ENCODE assay signal across 24 cellular contexts in the genomic region with DNA sequence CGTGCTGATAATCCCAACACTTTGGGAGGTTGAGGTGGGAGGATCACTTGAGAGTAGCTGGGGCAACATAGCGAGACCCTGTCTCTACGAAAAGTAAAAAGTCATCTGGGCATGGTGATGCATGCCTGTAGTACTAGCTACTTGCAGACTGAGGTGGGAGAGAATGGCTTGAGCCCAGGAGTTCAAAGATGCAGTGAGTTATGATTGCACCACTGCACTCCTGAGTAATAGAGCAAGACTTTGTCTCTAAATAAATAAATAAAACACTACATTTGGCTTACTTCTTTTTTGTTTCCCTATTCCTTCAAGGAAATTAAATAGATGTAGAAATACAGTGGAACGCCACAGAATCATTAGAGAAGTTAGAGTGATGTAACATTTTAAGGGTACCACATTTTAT. TPM values are rescaled to one million over a fixed set of nuclear protein-coding genes. Genes with fewer than 3 reads are reported as not detected.
"Had no signal": no experiment of that assay in that cellular context is flagged by ENCODE, and none has a peak within 500 bp of the region (broad histone marks: within the 10 kb centered on the region; RNA-seq: fewer than 3 reads in every experiment).

No MANE protein-coding gene starts in this region.

- H3K27me3 Mint-ChIP-seq: memory B cell had no signal

- H3K36me3 ChIP-seq: adrenal gland, colonic mucosa, uterus had no signal

- H3K27ac ChIP-seq: adrenal gland, body of pancreas, colonic mucosa, esophagus muscularis mucosa, tibial nerve, uterus, VCaP had no signal

- H3K4me1 Mint-ChIP-seq: activated CD8-positive, alpha-beta memory T cell treated with anti-CD3 and anti-CD28 coated beads, Interleukin-2, amount 10 ng/mL, durations not matched to agents 7 days and 5 days; activated naive CD4-positive, alpha-beta T cell treated with anti-CD3 and anti-CD28 coated beads, Interleukin-2, amount 10 ng/mL, durations not matched to agents 7 days and 5 days; memory B cell; natural killer cell had no signal

- ATAC-seq: activated CD8-positive, alpha-beta memory T cell treated with anti-CD3 and anti-CD28 coated beads, Interleukin-2, amount 10 ng/mL, durations not matched to agents 7 days and 5 days; body of pancreas; left ventricle myocardium superior had no signal

- H3K4me1 ChIP-seq: adrenal gland, body of pancreas, colonic mucosa, tibial nerve, uterus had no signal

- H3K27ac Mint-ChIP-seq: activated CD4-positive, alpha-beta memory T cell treated with anti-CD3 and anti-CD28 coated beads for 36 hours; activated CD8-positive, alpha-beta memory T cell treated with anti-CD3 and anti-CD28 coated beads, Interleukin-2, amount 10 ng/mL, durations not matched to agents 7 days and 5 days; activated naive CD4-positive, alpha-beta T cell treated with anti-CD3 and anti-CD28 coated beads, Interleukin-2, amount 10 ng/mL, durations not matched to agents 7 days and 5 days; activated T-cell treated with anti-CD3 and anti-CD28 coated beads, Interleukin-2, amount 50 U/mL, for 24 hours; memory B cell; natural killer cell had no signal

- H3K9me3 ChIP-seq: adrenal gland, body of pancreas, colonic mucosa had no signal

- DNase-seq: activated CD4-positive, alpha-beta memory T cell treated with anti-CD3 and anti-CD28 coated beads for 36 hours; activated CD8-positive, alpha-beta memory T cell treated with anti-CD3 and anti-CD28 coated beads, Interleukin-2, amount 10 ng/mL, durations not matched to agents 7 days and 5 days; activated naive CD4-positive, alpha-beta T cell treated with anti-CD3 and anti-CD28 coated beads, Interleukin-2, amount 10 ng/mL, durations not matched to agents 7 days and 5 days; activated T-cell treated with anti-CD3 and anti-CD28 coated beads, Interleukin-2, amount 50 U/mL, for 24 hours; adrenal gland; body of pancreas; caudate nucleus; colonic mucosa; effector CD4-positive, alpha-beta T cell; hippocampal formation; kidney; left ventricle myocardium superior; natural killer cell; retina; stimulated activated CD4-positive, alpha-beta T cell treated with anti-CD3 and anti-CD28 coated beads, Interleukin-4, amount 100 ng/mL, for 24 hours; stimulated activated naive CD4-positive, alpha-beta T cell; T-helper 1 cell; uterus had no signal

- H3K9me3 Mint-ChIP-seq: natural killer cell had no signal

- H3K27me3 ChIP-seq: adrenal gland, body of pancreas, colonic mucosa, esophagus muscularis mucosa, tibial nerve, uterus had no signal

- H3K4me3 Mint-ChIP-seq: activated CD4-positive, alpha-beta memory T cell treated with anti-CD3 and anti-CD28 coated beads for 36 hours; activated CD8-positive, alpha-beta memory T cell treated with anti-CD3 and anti-CD28 coated beads, Interleukin-2, amount 10 ng/mL, durations not matched to agents 7 days and 5 days; activated naive CD4-positive, alpha-beta T cell treated with anti-CD3 and anti-CD28 coated beads, Interleukin-2, amount 10 ng/mL, durations not matched to agents 7 days and 5 days; activated T-cell treated with anti-CD3 and anti-CD28 coated beads, Interleukin-2, amount 50 U/mL, for 24 hours; memory B cell; natural killer cell had no signal

- H3K36me3 Mint-ChIP-seq: activated CD4-positive, alpha-beta memory T cell treated with anti-CD3 and anti-CD28 coated beads for 36 hours; natural killer cell had no signal

- H3K4me3 ChIP-seq: adrenal gland, body of pancreas, colonic mucosa, esophagus muscularis mucosa, tibial nerve, uterus had no signal

RNA-seq across cellular contexts. Expression of gene LDHAL6B, which starts 20.1 kb away (rescaled TPM):
- total RNA-seq: activated CD4-positive, alpha-beta memory T cell treated with anti-CD3 and anti-CD28 coated beads for 36 hours; activated CD8-positive, alpha-beta memory T cell treated with anti-CD3 and anti-CD28 coated beads, Interleukin-2, amount 10 ng/mL, durations not matched to agents 7 days and 5 days; adrenal gland; body of pancreas; colonic mucosa; esophagus muscularis mucosa; kidney; left ventricle myocardium superior; natural killer cell; skeletal muscle tissue; subcutaneous adipose tissue; tibial nerve; uterus had no signal
- polyA plus RNA-seq: adrenal gland had no signal
